In the genomic region with DNA sequence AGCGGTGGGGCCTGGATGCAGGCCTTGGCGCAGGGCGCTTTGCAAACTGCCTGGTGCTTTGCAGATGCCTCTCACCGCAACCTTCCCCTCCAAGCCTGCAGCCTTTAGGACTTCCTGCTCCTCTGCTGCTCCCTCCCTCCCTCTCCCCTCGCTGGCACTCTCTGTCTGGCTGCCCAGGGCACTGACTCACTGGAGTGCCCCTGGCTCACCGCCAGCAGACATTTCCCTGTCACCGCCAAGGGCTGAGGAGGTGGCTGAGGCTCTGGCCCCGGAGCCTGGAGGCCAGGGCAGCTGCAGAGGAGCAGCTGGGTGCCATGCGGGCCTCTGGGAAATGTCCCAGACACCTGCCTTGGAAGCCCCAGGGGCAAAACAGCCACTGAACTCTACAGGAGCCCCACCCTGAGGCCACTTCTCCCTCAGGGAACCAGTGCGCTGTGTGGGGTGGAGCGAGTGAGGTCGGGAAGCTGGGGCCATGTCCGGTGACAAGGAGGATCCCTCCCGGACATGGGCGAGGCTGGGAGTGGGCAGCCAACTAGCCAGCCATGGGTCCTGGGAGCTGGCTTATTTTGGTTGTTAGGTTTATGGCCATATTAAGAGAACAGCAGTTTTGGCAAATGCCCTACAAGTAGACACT, we compare ENCODE assay signal across 7 cellular contexts. TPM values are rescaled to one million over a fixed set of nuclear protein-coding genes. Genes with fewer than 3 reads are reported as not detected.
DNase-seq lines count a peak whose midpoint lies in the region; ATAC-seq lines count a peak whose summit lies in the region.

No MANE protein-coding gene starts in this region.

- H3K27ac Mint-ChIP-seq in T-helper 17 cell: no peak overlapping the region

- peak; percentile 66 for ATAC-seq in GM18909 (IDR thresholded peaks at IDR 0.05; ENCODE audit: poor library complexity, unreplicated experiment)
- ATAC-seq in T-helper 17 cell: peak; percentile 68
- ATAC-seq in HG03520 (IDR thresholded peaks at IDR 0.05; ENCODE audit: unreplicated experiment): no peak

- DNase-seq in NCI-H1092 treated with DMSO at 0.1 percent for 48 hours (lab: John Stamatoyannopoulos, UW): peak; percentile 91
- DNase-seq in T-helper 17 cell: peak in 1 of 3 donors; percentile 26
- DNase-seq in cerebellar cortex (ENCODE audit: low spot score): peak; percentile 48
- peak; percentile 79 for DNase-seq in medulla oblongata (ENCODE audit: extremely low spot score)
- DNase-seq in stimulated activated CD8-positive, alpha-beta memory T cell treated with anti-CD3 and anti-CD28 coated beads, Interleukin-4, amount 100 ng/mL, for 24 hours (ENCODE audit: low read depth): peak; percentile 32

- peaks cover 6% of the 10 kb centered on the region for H3K4me1 Mint-ChIP-seq in T-helper 17 cell

- no peak overlapping the region for H3K4me3 Mint-ChIP-seq in T-helper 17 cell

- H3K27me3 Mint-ChIP-seq in T-helper 17 cell: no peaks in the 10 kb centered on the region

- H3K9me3 ChIP-seq in T-helper 17 cell (ENCODE audit: control insufficient read depth, low read length, poor library complexity, severe bottlenecking): no peaks in the 10 kb centered on the region

- H3K36me3 Mint-ChIP-seq in T-helper 17 cell (ENCODE audit: low read depth): no peaks in the 10 kb centered on the region

RNA-seq across cellular contexts. Expression of gene TENT4A, which starts 53.4 kb away (rescaled TPM):
- 10 to 100 TPM; 54.7 to 59.4 TPM for total RNA-seq in T-helper 17 cell
